2 cellular contexts compared by ENCODE assay signal in the genomic region with DNA sequence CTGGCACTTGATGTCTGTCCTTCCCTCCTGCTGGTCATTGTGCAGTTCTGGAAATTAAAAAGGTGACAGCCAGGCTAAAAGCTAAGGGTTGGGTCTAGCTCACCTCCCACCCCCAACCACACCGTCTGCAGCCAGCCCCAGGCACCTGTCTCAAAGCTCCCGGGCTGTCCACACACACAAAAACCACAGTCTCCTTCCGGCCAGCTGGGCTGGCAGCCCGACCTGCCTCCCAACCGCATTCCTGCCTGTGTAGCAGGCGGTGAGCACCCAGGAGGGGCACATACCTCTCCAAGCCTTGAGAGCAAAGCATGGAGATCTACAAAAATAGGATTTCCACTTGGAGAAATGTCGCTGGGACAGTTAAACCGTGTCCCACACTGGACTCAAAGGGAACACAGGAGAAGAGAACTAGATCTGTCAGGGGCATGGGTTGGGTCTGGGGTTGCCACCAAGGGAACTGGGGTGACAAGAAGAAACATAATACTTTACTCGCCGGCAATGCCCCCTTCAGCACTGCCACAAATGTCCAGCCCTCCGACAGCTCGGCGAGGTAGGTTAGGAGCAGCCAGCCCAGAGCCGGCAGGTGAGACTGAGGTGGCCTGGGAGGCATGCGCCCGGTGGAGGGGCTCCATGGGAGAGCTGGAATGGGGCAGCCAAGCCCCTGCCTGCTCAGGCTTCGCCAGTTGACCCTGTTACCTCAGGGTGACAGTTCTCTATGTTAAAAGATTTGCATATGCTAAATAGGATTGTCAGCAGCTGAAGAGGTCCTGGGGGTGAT.
TF ChIP-seq lines count a peak whose summit lies in the region.

No MANE protein-coding gene starts in this region.

TF ChIP-seq in IMR-90, 13 proteins besides CTCF, POLR2A, EP300 and RAD21:
- no peak for TF ChIP-seq MAZ (IDR thresholded peaks at IDR 0.05; ENCODE audit: borderline replicate concordance, low read depth, low read length)

TF ChIP-seq in GM12878, 131 proteins besides CTCF, POLR2A, EP300 and RAD21:
- no peak for TF ChIP-seq E2F4 (IDR thresholded peaks at IDR 0.05; ENCODE audit: low read depth, low read length)
- TF ChIP-seq JUND (IDR thresholded peaks at IDR 0.05; ENCODE audit: low read depth, low read length), result no peak
- no peak for TF ChIP-seq ASH2L (IDR thresholded peaks at IDR 0.05; ENCODE audit: borderline replicate concordance, low read depth)
- no peak for TF ChIP-seq ZZZ3 (IDR thresholded peaks at IDR 0.05; ENCODE audit: control insufficient read depth, insufficient read length, low read depth)
- TF ChIP-seq, protein P1, sequence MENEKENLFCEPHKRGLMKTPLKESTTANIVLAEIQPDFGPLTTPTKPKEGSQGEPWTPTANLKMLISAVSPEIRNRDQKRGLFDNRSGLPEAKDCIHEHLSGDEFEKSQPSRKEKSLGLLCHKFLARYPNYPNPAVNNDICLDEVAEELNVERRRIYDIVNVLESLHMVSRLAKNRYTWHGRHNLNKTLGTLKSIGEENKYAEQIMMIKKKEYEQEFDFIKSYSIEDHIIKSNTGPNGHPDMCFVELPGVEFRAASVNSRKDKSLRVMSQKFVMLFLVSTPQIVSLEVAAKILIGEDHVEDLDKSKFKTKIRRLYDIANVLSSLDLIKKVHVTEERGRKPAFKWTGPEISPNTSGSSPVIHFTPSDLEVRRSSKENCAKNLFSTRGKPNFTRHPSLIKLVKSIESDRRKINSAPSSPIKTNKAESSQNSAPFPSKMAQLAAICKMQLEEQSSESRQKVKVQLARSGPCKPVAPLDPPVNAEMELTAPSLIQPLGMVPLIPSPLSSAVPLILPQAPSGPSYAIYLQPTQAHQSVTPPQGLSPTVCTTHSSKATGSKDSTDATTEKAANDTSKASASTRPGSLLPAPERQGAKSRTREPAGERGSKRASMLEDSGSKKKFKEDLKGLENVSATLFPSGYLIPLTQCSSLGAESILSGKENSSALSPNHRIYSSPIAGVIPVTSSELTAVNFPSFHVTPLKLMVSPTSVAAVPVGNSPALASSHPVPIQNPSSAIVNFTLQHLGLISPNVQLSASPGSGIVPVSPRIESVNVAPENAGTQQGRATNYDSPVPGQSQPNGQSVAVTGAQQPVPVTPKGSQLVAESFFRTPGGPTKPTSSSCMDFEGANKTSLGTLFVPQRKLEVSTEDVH (IDR thresholded peaks at IDR 0.05; ENCODE audit: low read depth, partially characterized antibody), result no peak
- no peak for TF ChIP-seq PBX3 (IDR thresholded peaks at IDR 0.05; ENCODE audit: insufficient replicate concordance, low read depth, low read length)
- TF ChIP-seq, protein P2, sequence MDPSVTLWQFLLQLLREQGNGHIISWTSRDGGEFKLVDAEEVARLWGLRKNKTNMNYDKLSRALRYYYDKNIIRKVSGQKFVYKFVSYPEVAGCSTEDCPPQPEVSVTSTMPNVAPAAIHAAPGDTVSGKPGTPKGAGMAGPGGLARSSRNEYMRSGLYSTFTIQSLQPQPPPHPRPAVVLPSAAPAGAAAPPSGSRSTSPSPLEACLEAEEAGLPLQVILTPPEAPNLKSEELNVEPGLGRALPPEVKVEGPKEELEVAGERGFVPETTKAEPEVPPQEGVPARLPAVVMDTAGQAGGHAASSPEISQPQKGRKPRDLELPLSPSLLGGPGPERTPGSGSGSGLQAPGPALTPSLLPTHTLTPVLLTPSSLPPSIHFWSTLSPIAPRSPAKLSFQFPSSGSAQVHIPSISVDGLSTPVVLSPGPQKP (IDR thresholded peaks at IDR 0.05; ENCODE audit: low read depth, low read length), result no peak
- TF ChIP-seq JUNB (IDR thresholded peaks at IDR 0.05), result no peak
- TF ChIP-seq, protein P3, sequence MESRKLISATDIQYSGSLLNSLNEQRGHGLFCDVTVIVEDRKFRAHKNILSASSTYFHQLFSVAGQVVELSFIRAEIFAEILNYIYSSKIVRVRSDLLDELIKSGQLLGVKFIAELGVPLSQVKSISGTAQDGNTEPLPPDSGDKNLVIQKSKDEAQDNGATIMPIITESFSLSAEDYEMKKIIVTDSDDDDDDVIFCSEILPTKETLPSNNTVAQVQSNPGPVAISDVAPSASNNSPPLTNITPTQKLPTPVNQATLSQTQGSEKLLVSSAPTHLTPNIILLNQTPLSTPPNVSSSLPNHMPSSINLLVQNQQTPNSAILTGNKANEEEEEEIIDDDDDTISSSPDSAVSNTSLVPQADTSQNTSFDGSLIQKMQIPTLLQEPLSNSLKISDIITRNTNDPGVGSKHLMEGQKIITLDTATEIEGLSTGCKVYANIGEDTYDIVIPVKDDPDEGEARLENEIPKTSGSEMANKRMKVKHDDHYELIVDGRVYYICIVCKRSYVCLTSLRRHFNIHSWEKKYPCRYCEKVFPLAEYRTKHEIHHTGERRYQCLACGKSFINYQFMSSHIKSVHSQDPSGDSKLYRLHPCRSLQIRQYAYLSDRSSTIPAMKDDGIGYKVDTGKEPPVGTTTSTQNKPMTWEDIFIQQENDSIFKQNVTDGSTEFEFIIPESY (IDR thresholded peaks at IDR 0.05), result no peak
- TF ChIP-seq, protein P4, sequence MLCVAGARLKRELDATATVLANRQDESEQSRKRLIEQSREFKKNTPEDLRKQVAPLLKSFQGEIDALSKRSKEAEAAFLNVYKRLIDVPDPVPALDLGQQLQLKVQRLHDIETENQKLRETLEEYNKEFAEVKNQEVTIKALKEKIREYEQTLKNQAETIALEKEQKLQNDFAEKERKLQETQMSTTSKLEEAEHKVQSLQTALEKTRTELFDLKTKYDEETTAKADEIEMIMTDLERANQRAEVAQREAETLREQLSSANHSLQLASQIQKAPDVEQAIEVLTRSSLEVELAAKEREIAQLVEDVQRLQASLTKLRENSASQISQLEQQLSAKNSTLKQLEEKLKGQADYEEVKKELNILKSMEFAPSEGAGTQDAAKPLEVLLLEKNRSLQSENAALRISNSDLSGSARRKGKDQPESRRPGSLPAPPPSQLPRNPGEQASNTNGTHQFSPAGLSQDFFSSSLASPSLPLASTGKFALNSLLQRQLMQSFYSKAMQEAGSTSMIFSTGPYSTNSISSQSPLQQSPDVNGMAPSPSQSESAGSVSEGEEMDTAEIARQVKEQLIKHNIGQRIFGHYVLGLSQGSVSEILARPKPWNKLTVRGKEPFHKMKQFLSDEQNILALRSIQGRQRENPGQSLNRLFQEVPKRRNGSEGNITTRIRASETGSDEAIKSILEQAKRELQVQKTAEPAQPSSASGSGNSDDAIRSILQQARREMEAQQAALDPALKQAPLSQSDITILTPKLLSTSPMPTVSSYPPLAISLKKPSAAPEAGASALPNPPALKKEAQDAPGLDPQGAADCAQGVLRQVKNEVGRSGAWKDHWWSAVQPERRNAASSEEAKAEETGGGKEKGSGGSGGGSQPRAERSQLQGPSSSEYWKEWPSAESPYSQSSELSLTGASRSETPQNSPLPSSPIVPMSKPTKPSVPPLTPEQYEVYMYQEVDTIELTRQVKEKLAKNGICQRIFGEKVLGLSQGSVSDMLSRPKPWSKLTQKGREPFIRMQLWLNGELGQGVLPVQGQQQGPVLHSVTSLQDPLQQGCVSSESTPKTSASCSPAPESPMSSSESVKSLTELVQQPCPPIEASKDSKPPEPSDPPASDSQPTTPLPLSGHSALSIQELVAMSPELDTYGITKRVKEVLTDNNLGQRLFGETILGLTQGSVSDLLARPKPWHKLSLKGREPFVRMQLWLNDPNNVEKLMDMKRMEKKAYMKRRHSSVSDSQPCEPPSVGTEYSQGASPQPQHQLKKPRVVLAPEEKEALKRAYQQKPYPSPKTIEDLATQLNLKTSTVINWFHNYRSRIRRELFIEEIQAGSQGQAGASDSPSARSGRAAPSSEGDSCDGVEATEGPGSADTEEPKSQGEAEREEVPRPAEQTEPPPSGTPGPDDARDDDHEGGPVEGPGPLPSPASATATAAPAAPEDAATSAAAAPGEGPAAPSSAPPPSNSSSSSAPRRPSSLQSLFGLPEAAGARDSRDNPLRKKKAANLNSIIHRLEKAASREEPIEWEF (IDR thresholded peaks at IDR 0.05; ENCODE audit: insufficient replicate concordance, low read depth, low read length), result no peak
- no peak for TF ChIP-seq ZNF384 (IDR thresholded peaks at IDR 0.05; ENCODE audit: borderline replicate concordance, low read depth, low read length)
- no peak for TF ChIP-seq SPI1 (IDR thresholded peaks at IDR 0.05; ENCODE audit: borderline replicate concordance, insufficient read depth, low read depth, low read length)
- TF ChIP-seq, protein P5, sequence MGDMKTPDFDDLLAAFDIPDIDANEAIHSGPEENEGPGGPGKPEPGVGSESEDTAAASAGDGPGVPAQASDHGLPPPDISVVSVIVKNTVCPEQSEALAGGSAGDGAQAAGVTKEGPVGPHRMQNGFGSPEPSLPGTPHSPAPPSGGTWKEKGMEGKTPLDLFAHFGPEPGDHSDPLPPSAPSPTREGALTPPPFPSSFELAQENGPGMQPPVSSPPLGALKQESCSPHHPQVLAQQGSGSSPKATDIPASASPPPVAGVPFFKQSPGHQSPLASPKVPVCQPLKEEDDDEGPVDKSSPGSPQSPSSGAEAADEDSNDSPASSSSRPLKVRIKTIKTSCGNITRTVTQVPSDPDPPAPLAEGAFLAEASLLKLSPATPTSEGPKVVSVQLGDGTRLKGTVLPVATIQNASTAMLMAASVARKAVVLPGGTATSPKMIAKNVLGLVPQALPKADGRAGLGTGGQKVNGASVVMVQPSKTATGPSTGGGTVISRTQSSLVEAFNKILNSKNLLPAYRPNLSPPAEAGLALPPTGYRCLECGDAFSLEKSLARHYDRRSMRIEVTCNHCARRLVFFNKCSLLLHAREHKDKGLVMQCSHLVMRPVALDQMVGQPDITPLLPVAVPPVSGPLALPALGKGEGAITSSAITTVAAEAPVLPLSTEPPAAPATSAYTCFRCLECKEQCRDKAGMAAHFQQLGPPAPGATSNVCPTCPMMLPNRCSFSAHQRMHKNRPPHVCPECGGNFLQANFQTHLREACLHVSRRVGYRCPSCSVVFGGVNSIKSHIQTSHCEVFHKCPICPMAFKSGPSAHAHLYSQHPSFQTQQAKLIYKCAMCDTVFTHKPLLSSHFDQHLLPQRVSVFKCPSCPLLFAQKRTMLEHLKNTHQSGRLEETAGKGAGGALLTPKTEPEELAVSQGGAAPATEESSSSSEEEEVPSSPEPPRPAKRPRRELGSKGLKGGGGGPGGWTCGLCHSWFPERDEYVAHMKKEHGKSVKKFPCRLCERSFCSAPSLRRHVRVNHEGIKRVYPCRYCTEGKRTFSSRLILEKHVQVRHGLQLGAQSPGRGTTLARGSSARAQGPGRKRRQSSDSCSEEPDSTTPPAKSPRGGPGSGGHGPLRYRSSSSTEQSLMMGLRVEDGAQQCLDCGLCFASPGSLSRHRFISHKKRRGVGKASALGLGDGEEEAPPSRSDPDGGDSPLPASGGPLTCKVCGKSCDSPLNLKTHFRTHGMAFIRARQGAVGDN (IDR thresholded peaks at IDR 0.05), result no peak
- no peak for TF ChIP-seq RUNX3 (IDR thresholded peaks at IDR 0.05; ENCODE audit: low read length)
